8 cellular contexts compared by ENCODE assay signal in genomic region chr9:129182625-129183494, GRCh38. TPM values are rescaled to one million over a fixed set of nuclear protein-coding genes. Genes with fewer than 3 reads are reported as not detected.
DNase-seq lines count a peak whose midpoint lies in the region; ATAC-seq, FAIRE-seq and TF ChIP-seq lines count a peak whose summit lies in the region.

No MANE protein-coding gene starts in this region.

- no peak overlapping the region for H3K27ac ChIP-seq in mesenchymal stem cell (ENCODE audit: low read length, poor library complexity, severe bottlenecking)

- peak overlapping the region; percentile 42 to 56 for H2BK12ac ChIP-seq in mesenchymal stem cell (ENCODE audit: low read length in 2 of 2)

- peak overlapping the region; percentile 46 for H4K91ac ChIP-seq in mesenchymal stem cell (ENCODE audit: low read length)

- H3K27me3 ChIP-seq in MG63, result no peaks in the 10 kb centered on the region
- no peaks in the 10 kb centered on the region for H3K27me3 ChIP-seq in bronchial epithelial cell (ENCODE audit: control insufficient read depth, insufficient read depth, low read length)
- H3K27me3 ChIP-seq in mesenchymal stem cell (ENCODE audit: control insufficient read depth in 1 of 2, insufficient read depth in 1 of 2, low read length in 2 of 2), result no peaks in the 10 kb centered on the region

- H2AFZ ChIP-seq in mesenchymal stem cell (ENCODE audit: low read depth, low read length), result no peak overlapping the region

- peak overlapping the region; percentile 25 to 47 for H3K18ac ChIP-seq in mesenchymal stem cell (ENCODE audit: low read depth in 1 of 2, low read length in 2 of 2)

- peak overlapping the region; percentile 29 for H2BK15ac ChIP-seq in mesenchymal stem cell (ENCODE audit: low read depth, poor library complexity, severe bottlenecking)

- FAIRE-seq in bronchial epithelial cell (lab: Jason Lieb, UNC), result no peak
- FAIRE-seq in RCC 7860 (lab: Jason Lieb, UNC), result no peak

- no peak overlapping the region for H3K23ac ChIP-seq in mesenchymal stem cell (ENCODE audit: low read length in 2 of 2)

- H3K4me2 ChIP-seq in mesenchymal stem cell (ENCODE audit: low read length, poor library complexity, severe bottlenecking), result no peak overlapping the region

- peak overlapping the region in 1 of 2 experiments; percentile 12 for H3K4ac ChIP-seq in mesenchymal stem cell (ENCODE audit: low read depth in 1 of 2, low read length in 2 of 2)

- H3K79me1 ChIP-seq in mesenchymal stem cell (replicated peaks; ENCODE audit: low read length, poor library complexity, severe bottlenecking), result peaks cover 9% of the 10 kb centered on the region

- H3K36me3 ChIP-seq in MG63 (no peaks in the 10 kb centered on the region), bronchial epithelial cell (ENCODE audit: control insufficient read depth, insufficient read depth, low read length) (no peaks in the 10 kb centered on the region), mesenchymal stem cell (ENCODE audit: control insufficient read depth in 1 of 2, insufficient read depth in 2 of 2, low read depth in 1 of 2, low read length in 2 of 2) (no peaks in the 10 kb centered on the region)

- H2BK120ac ChIP-seq in mesenchymal stem cell (ENCODE audit: low read depth, low read length), result no peak overlapping the region

- no peaks in the 10 kb centered on the region for H3K9me3 ChIP-seq in MG63
- peaks cover 7% of the 10 kb centered on the region for H3K9me3 ChIP-seq in mesenchymal stem cell (ENCODE audit: control insufficient read depth, low read length)

- ATAC-seq in GM21423 (IDR thresholded peaks at IDR 0.05; ENCODE audit: unreplicated experiment), result no peak

- H3K4me1 ChIP-seq in mesenchymal stem cell (ENCODE audit: control insufficient read depth, insufficient read depth, low read depth, low read length), result peaks cover 24% of the 10 kb centered on the region

- H2BK5ac ChIP-seq in mesenchymal stem cell (ENCODE audit: low read depth, low read length, poor library complexity, severe bottlenecking), result no peak overlapping the region

- DNase-seq in EH (ENCODE audit: low read depth) (peak; percentile 47), MG63 (peak; percentile 36), bronchial epithelial cell (ENCODE audit: low read depth) (no peak), mesenchymal stem cell (peak; percentile 62), foreskin melanocyte (no peak), RCC 7860 (ENCODE audit: low spot score) (no peak), NCI-H510A treated with DMSO at 0.1 percent for 48 hours (lab: John Stamatoyannopoulos, UW) (no peak)

- peak overlapping the region; percentile 5 for H4K8ac ChIP-seq in mesenchymal stem cell (ENCODE audit: low read length)

- TF ChIP-seq CTCF in bronchial epithelial cell (IDR thresholded peaks at IDR 0.05; ENCODE audit: insufficient read depth, low read length, severe bottlenecking), result peak; percentile 7

- no peak overlapping the region for H3K14ac ChIP-seq in mesenchymal stem cell (ENCODE audit: low read length in 2 of 2)

- H3K4me3 ChIP-seq in MG63 (no peak overlapping the region), bronchial epithelial cell (ENCODE audit: low read depth, low read length) (no peak overlapping the region), mesenchymal stem cell (ENCODE audit: insufficient read depth in 1 of 2, low read depth in 1 of 2, low read length in 2 of 2) (no peak overlapping the region)

- WGBS in mesenchymal stem cell, result 62% methylated on average over 19 of the region's 20 CpGs

- no peak overlapping the region for H2AK5ac ChIP-seq in mesenchymal stem cell (ENCODE audit: low read length, severe bottlenecking)

- no peak overlapping the region for H3K9ac ChIP-seq in mesenchymal stem cell (ENCODE audit: low read length)

RNA-seq across cellular contexts. Expression of gene IER5L, which starts 4.8 kb away (rescaled TPM):
- 15.7 and 21.7 TPM in 2 replicates for total RNA-seq in MG63 (2014; rRNA removed; shearing (Covaris generic); ENCODE audit: low replicate concordance)
- total RNA-seq in bronchial epithelial cell, result 15.7 and 19.5 TPM in 2 replicates
- polyA plus RNA-seq in mesenchymal stem cell (2013, experiment 1 of 2), result 26.8 TPM
- polyA plus RNA-seq in mesenchymal stem cell (2013, experiment 2 of 2), result 26.3 TPM

Comparison
In these comparisons a context has a peak if more than half of its experiments do, and no peak if none do; other contexts are left out.
1. DNase-seq: peak in EH (single experiment), MG63 (single experiment) and mesenchymal stem cell (single experiment); none in bronchial epithelial cell (single experiment), foreskin melanocyte (single experiment), RCC 7860 (single experiment) and NCI-H510A treated with DMSO at 0.1 percent for 48 hours (single experiment).